ENCODE assay signal across 8 cellular contexts in the genomic region with DNA sequence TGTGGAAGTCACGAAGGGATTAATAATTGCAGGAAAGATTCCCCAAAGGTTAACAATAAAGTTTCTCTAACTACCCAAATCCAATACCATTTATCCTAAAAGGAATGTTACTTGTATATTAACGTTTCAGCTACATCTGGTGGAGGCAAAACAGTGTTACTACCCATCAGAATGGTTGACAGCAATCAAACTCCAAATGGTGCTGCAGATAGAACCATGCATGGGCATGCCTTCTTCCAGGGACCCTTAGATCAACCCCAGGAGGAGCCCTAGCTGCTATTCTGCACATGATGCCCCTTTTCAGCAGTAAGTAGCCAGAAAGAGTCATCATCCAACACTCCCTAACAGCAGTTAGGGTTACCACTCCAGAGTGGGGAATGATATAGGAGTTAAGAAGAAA.
"Had no signal": no experiment of that assay in that cellular context is flagged by ENCODE, and none has a peak within 500 bp of the region (broad histone marks: within the 10 kb centered on the region; RNA-seq: fewer than 3 reads in every experiment).

No MANE protein-coding gene starts in this region.

- ATAC-seq: GM12878 had no signal

- FAIRE-seq: G401.6, GM12878, GM12891, GM12892, GM18507, GM19239 had no signal

- DNase-seq: GDM1, GF-D8 had no signal

- H3K4me3 ChIP-seq: GM12878 had no signal
